In the genomic region with DNA sequence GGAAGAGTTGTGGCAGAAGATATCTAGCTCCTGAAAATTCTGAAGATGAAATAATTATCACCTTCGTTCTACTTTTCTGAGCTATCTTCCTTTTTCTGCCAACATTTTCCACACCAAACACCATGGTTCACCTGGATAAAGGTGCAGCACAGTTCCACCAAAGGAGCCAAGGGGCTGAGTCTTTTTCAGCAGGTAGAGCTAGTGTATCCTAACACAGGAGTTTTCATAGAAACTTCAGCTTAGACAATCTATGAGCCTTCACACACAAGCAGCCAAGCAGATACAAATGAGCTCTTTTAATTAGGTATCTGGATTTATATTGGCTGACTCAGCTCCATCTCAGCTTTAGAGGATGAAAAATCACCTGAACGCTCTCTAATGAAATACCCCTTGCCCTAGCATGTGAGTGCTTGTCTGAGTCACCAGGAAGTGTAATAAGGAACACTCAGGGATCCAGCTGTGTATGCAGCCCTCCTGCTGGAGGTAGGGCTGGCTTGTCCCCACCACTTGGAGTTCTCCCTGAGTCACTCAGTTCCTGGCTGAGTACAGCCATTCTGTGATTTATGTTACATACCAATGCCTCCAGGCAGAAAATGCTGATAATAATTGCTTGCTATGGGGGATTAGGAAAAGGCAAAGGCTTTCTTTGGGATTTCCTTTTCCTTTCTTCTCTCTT, we compare ENCODE assay signal across 1 cellular context.
TF ChIP-seq lines count a peak whose summit lies in the region.

No MANE protein-coding gene starts in this region.

TF ChIP-seq in SK-N-SH, 30 proteins besides CTCF, POLR2A, EP300 and RAD21 (continued from another document):
- TF ChIP-seq, protein P1, sequence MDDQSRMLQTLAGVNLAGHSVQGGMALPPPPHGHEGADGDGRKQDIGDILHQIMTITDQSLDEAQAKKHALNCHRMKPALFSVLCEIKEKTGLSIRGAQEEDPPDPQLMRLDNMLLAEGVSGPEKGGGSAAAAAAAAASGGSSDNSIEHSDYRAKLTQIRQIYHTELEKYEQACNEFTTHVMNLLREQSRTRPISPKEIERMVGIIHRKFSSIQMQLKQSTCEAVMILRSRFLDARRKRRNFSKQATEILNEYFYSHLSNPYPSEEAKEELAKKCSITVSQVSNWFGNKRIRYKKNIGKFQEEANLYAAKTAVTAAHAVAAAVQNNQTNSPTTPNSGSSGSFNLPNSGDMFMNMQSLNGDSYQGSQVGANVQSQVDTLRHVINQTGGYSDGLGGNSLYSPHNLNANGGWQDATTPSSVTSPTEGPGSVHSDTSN (IDR thresholded peaks at IDR 0.05) = peak; percentile 94
- TF ChIP-seq EZH2phosphoT487 (IDR thresholded peaks at IDR 0.05; ENCODE audit: borderline replicate concordance, low read depth) (no peak), NRF1 (IDR thresholded peaks at IDR 0.05; ENCODE audit: low read depth, low read length) (no peak)
TF ChIP-seq in SK-N-SH: peak in this region for 9.
